13 cellular contexts compared by ENCODE assay signal in the genomic region with DNA sequence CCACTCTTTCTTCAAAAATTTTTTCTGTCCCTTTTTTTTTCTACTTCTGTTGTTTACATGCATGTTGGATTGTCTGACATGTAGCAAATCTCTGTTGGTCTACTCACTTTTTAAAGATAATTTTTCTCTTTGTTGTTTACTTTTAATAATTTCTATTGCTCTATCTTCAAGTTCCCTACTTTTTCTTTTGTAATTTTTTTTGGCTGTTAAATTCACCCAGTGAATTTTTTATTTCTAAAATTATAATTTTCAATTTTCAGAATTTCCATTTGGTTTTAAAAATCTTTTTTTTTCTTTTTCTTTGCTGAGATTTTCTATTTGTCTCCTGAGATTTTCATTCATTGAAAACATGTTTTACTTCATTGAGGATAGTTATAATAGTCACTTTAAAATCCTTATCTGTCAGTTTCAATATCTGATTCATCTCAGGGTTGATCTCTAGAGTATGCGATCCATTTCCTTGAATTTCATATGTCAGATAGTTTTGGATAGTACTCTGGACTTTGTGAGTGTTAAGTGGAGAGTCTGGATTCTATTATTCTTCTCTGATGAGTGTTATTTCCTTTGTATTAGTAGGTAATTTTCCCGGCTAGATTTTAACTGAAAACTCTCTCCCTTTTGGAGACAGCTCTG. TPM values are rescaled to one million over a fixed set of nuclear protein-coding genes. Genes with fewer than 3 reads are reported as not detected.
DNase-seq lines count a peak whose midpoint lies in the region; ATAC-seq and TF ChIP-seq lines count a peak whose summit lies in the region.
"Had no signal": no experiment of that assay in that cellular context is flagged by ENCODE, and none has a peak within 500 bp of the region (broad histone marks: within the 10 kb centered on the region; RNA-seq: fewer than 3 reads in every experiment).

No MANE protein-coding gene starts in this region.

- no peak overlapping the region for H3K27ac ChIP-seq in CD4-positive, alpha-beta memory T cell (ENCODE audit: low read depth, low read length)
- H3K27ac ChIP-seq in GM23338 (ENCODE audit: low read depth) = no peak overlapping the region
- H3K27ac ChIP-seq in naive thymus-derived CD4-positive, alpha-beta T cell (ENCODE audit: low read depth, low read length) = no peak overlapping the region
- H3K27ac ChIP-seq: HL-60 had no signal

- CTCF ChIA-PET in CD4-positive, alpha-beta memory T cell (lab: Charles Lee; ENCODE audit: partially characterized antibody) = interaction anchor here (1.3 to 2.9 kb wide), 6 partner anchors 13 to 394 kb away, joined by 3 to 53 read pairs (median 8); no protein-coding TSS in a partner anchor
- CTCF ChIA-PET in naive thymus-derived CD4-positive, alpha-beta T cell (lab: Charles Lee) = interaction anchor here (0.6 to 1.1 kb wide), 2 partner anchors 93 to 744 kb away, joined by 3 read pairs; no protein-coding TSS in a partner anchor

- peak overlapping the region in 3 of 7 donors; percentile 1 to 89 (median 59) for H3K27ac Mint-ChIP-seq in CD4-positive, alpha-beta memory T cell
- peak overlapping the region; percentile 100; the same call in 1 of the 2 replicates for H3K27ac Mint-ChIP-seq in GM23338
- peak overlapping the region; percentile 100 for H3K27ac Mint-ChIP-seq in activated naive CD8-positive, alpha-beta T cell
- H3K27ac Mint-ChIP-seq in naive thymus-derived CD4-positive, alpha-beta T cell = peak overlapping the region in 6 of 9 donors; percentile 49 to 99 (median 74)

- H3K4me3 Mint-ChIP-seq in CD4-positive, alpha-beta memory T cell = peak overlapping the region in 7 of 8 donors; percentile 12 to 99 (median 43)
- H3K4me3 Mint-ChIP-seq in GM23338 = peak overlapping the region; percentile 92; the same call in 2 of the 3 replicates
- peak overlapping the region; percentile 99 for H3K4me3 Mint-ChIP-seq in activated naive CD8-positive, alpha-beta T cell
- peak overlapping the region in 9 of 10 donors; percentile 7 to 99 (median 80) for H3K4me3 Mint-ChIP-seq in naive thymus-derived CD4-positive, alpha-beta T cell

- peak overlapping the region; percentile 83 for H3K4me2 ChIP-seq in GM23338

- H3K9me3 ChIP-seq in CD4-positive, alpha-beta memory T cell (ENCODE audit: control insufficient read depth in 1 of 2, low read length in 2 of 2) = no peaks in the 10 kb centered on the region
- H3K9me3 ChIP-seq in naive thymus-derived CD4-positive, alpha-beta T cell (ENCODE audit: control insufficient read depth in 2 of 3, low read length in 3 of 3) = no peaks in the 10 kb centered on the region
- H3K9me3 ChIP-seq: HAP-1, sigmoid colon had no signal

- H3K27me3 ChIP-seq in CD4-positive, alpha-beta memory T cell (ENCODE audit: insufficient read depth, low read length) = no peaks in the 10 kb centered on the region
- no peaks in the 10 kb centered on the region for H3K27me3 ChIP-seq in GM23338 (ENCODE audit: insufficient read depth)
- peaks cover 0 to 3% of the 10 kb centered on the region in 2 donors for H3K27me3 ChIP-seq in naive thymus-derived CD4-positive, alpha-beta T cell (ENCODE audit: control insufficient read depth in 2 of 2, insufficient read depth in 2 of 2, low read length in 2 of 2)
- H3K27me3 ChIP-seq: sigmoid colon had no signal

- H3K27me3 Mint-ChIP-seq in CD4-positive, alpha-beta memory T cell = peaks cover 0 to 5% of the 10 kb centered on the region in 2 donors
- peaks cover 5% of the 10 kb centered on the region for H3K27me3 Mint-ChIP-seq in GM23338 (ENCODE audit: insufficient read depth, low read depth, poor library complexity)
- peaks cover 9% of the 10 kb centered on the region for H3K27me3 Mint-ChIP-seq in activated naive CD8-positive, alpha-beta T cell
- peaks cover 13 to 41% (median 20%) of the 10 kb centered on the region in 5 donors for H3K27me3 Mint-ChIP-seq in naive thymus-derived CD4-positive, alpha-beta T cell

- H4K20me1 ChIP-seq in GM23338 (replicated peaks; ENCODE audit: insufficient read depth) = no peaks in the 10 kb centered on the region

- H3K9me2 ChIP-seq in GM23338 (ENCODE audit: insufficient read depth) = no peaks in the 10 kb centered on the region

- POLR2A ChIA-PET in CD4-positive, alpha-beta memory T cell (lab: Charles Lee; ENCODE audit: partially characterized antibody) = interaction anchor here (1.7 to 3.9 kb wide), 5 partner anchors 8 to 416 kb away, joined by 5 to 53 read pairs (median 11); a partner anchor contains a TSS
- POLR2A ChIA-PET in naive thymus-derived CD4-positive, alpha-beta T cell (lab: Charles Lee) = interaction anchor here (0.7 kb wide), 1 partner anchor 454 kb away, joined by 4 read pairs; no protein-coding TSS in a partner anchor

- ATAC-seq in GM23338 (no peak), HG02885 (IDR thresholded peaks at IDR 0.05; ENCODE audit: poor library complexity, unreplicated experiment) (no peak)
- ATAC-seq in naive thymus-derived CD4-positive, alpha-beta T cell = no peak

- DNase-seq in CD4-positive, alpha-beta memory T cell = no peak
- DNase-seq in GM23338 (ENCODE audit: low spot score) (no peak), SHP77 treated with DMSO at 0.1 percent for 48 hours (lab: John Stamatoyannopoulos, UW) (no peak), HT-29 (ENCODE audit: low spot score) (no peak)
- DNase-seq in naive thymus-derived CD4-positive, alpha-beta T cell = no peak
- DNase-seq: COR-L47, NCI-H2081 treated with DMSO at 0.1 percent for 48 hours, Right ventricle myocardium superior, sigmoid colon had no signal

- H3K4me3 ChIP-seq in CD4-positive, alpha-beta memory T cell (ENCODE audit: low read length in 2 of 2) = no peak overlapping the region
- no peak overlapping the region for H3K4me3 ChIP-seq in GM23338
- H3K4me3 ChIP-seq in naive thymus-derived CD4-positive, alpha-beta T cell (ENCODE audit: low read length) = no peak overlapping the region
- H3K4me3 ChIP-seq: HAP-1 had no signal

- intact Hi-C loops in CD4-positive, alpha-beta memory T cell (cut with micrococcal nuclease) = loop anchor here (2.0 kb wide), 3 partner anchors 13 to 577 kb away; a partner anchor contains a TSS
- intact Hi-C loops in naive thymus-derived CD4-positive, alpha-beta T cell (cut with micrococcal nuclease) = loop anchor here (2.0 to 10.0 kb wide), 11 partner anchors 133 to 1265 kb away; a partner anchor contains a TSS

- H3K36me3 ChIP-seq in CD4-positive, alpha-beta memory T cell (ENCODE audit: insufficient read depth, low read length) = peaks cover 4% of the 10 kb centered on the region
- no peaks in the 10 kb centered on the region for H3K36me3 ChIP-seq in GM23338 (ENCODE audit: insufficient read depth)
- peaks cover 0 to 9% (median 0%) of the 10 kb centered on the region in 3 experiments for H3K36me3 ChIP-seq in naive thymus-derived CD4-positive, alpha-beta T cell (ENCODE audit: control insufficient read depth in 2 of 3, insufficient read depth in 3 of 3, low read length in 3 of 3)

- H3K36me3 Mint-ChIP-seq in CD4-positive, alpha-beta memory T cell = peaks cover 2 to 14% of the 10 kb centered on the region in 2 donors
- H3K36me3 Mint-ChIP-seq in GM23338 (ENCODE audit: low read depth) = peaks cover 15% of the 10 kb centered on the region
- H3K36me3 Mint-ChIP-seq in activated naive CD8-positive, alpha-beta T cell = peaks cover 7% of the 10 kb centered on the region
- peaks cover 0 to 12% (median 2%) of the 10 kb centered on the region in 5 donors for H3K36me3 Mint-ChIP-seq in naive thymus-derived CD4-positive, alpha-beta T cell

- H3K79me2 ChIP-seq in GM23338 (replicated peaks; ENCODE audit: insufficient read depth) = peaks cover 12% of the 10 kb centered on the region; the same call in 1 of the 2 replicates

- TF ChIP-seq CTCF in GM23338 (conservative IDR thresholded peaks at IDR 0.05; ENCODE audit: low read depth in 2 of 2) = no peak

- no peak overlapping the region for H2AFZ ChIP-seq in GM23338

- peaks cover 32% of the 10 kb centered on the region for H3K4me1 ChIP-seq in CD4-positive, alpha-beta memory T cell (ENCODE audit: insufficient read depth, low read length)
- H3K4me1 ChIP-seq in GM23338 (ENCODE audit: insufficient read depth) = peaks cover 52% of the 10 kb centered on the region
- H3K4me1 ChIP-seq in naive thymus-derived CD4-positive, alpha-beta T cell (ENCODE audit: control insufficient read depth in 2 of 2, insufficient read depth in 2 of 2, low read length in 2 of 2) = peaks cover 19 to 23% of the 10 kb centered on the region in 2 donors

- no peaks in the 10 kb centered on the region for H3F3A ChIP-seq in GM23338 (replicated peaks; ENCODE audit: low read depth)

- H3K9me3 Mint-ChIP-seq in CD4-positive, alpha-beta memory T cell = no peaks in the 10 kb centered on the region
- peaks cover under 1% of the 10 kb centered on the region; the same call in 1 of the 3 replicates for H3K9me3 Mint-ChIP-seq in GM23338
- H3K9me3 Mint-ChIP-seq in activated naive CD8-positive, alpha-beta T cell (ENCODE audit: low read depth) = no peaks in the 10 kb centered on the region
- H3K9me3 Mint-ChIP-seq in naive thymus-derived CD4-positive, alpha-beta T cell = peaks cover 0 to 2% (median 0%) of the 10 kb centered on the region in 11 donors

- peaks cover 24 to 43% (median 31%) of the 10 kb centered on the region in 4 donors for H3K4me1 Mint-ChIP-seq in CD4-positive, alpha-beta memory T cell
- H3K4me1 Mint-ChIP-seq in GM23338 = peaks cover 61% of the 10 kb centered on the region
- peaks cover 40% of the 10 kb centered on the region for H3K4me1 Mint-ChIP-seq in activated naive CD8-positive, alpha-beta T cell (ENCODE audit: low read depth)
- peaks cover 18 to 46% (median 39%) of the 10 kb centered on the region in 7 donors for H3K4me1 Mint-ChIP-seq in naive thymus-derived CD4-positive, alpha-beta T cell

RNA-seq across cellular contexts. Expression of a gene that starts 1.6 kb away (rescaled TPM):
- total RNA-seq in CD4-positive, alpha-beta memory T cell = 10 to 100 TPM; 34.0 to 42.2 TPM
- polyA plus RNA-seq in CD4-positive, alpha-beta memory T cell = 10 to 100 TPM; 53.3 to 74.7 TPM
- total RNA-seq in GM23338 (2014; rRNA removed; shearing (Covaris generic)) = 55.8 and 61.0 TPM in 2 replicates
- 51.6 and 55.8 TPM in 2 replicates for polyA plus RNA-seq in GM23338 (2016; fragmentation: Nextera tagmentation; extraction: Ambion mirVana)
- 10 to 100 TPM; 12.7 to 48.9 (median 31.1) TPM for total RNA-seq in naive thymus-derived CD4-positive, alpha-beta T cell
- 10 to 100 TPM; 31.6 to 52.4 TPM for polyA plus RNA-seq in naive thymus-derived CD4-positive, alpha-beta T cell
- total RNA-seq in HT-29 (2014; rRNA removed; shearing (Covaris generic)) = 32.3 and 33.4 TPM in 2 replicates

RNA-seq across cellular contexts. Expression of a gene that starts 12.4 kb away (rescaled TPM):
- total RNA-seq in CD4-positive, alpha-beta memory T cell = 1 to 10 TPM in 1 of 2 experiments, under 1 TPM in 1; 0.84 to 1.2 TPM
- polyA plus RNA-seq in CD4-positive, alpha-beta memory T cell = under 1 TPM; 0.09 to 0.15 TPM
- total RNA-seq in GM23338 (2014; rRNA removed; shearing (Covaris generic)) = 4.3 and 7.1 TPM in 2 replicates
- 1.5 and 1.6 TPM in 2 replicates for polyA plus RNA-seq in GM23338 (2016; fragmentation: Nextera tagmentation; extraction: Ambion mirVana)
- 1 to 10 TPM in 2 of 5 experiments, under 1 TPM in 3; 0.19 to 2.4 (median 0.30) TPM for total RNA-seq in naive thymus-derived CD4-positive, alpha-beta T cell
- polyA plus RNA-seq in naive thymus-derived CD4-positive, alpha-beta T cell = under 1 TPM in 1 of 2 donors, not detected in 1; 0.17 TPM
- not detected in 2 replicates for total RNA-seq in HT-29 (2014; rRNA removed; shearing (Covaris generic))

Comparison
In these comparisons a context has a peak if more than half of its experiments do, and no peak if none do; other contexts are left out.
1. H3K4me3 Mint-ChIP-seq: peak in every context shown above with its lines; median percentile 99 in activated naive CD8-positive, alpha-beta T cell; 92 in GM23338; 80 in naive thymus-derived CD4-positive, alpha-beta T cell; 43 in CD4-positive, alpha-beta memory T cell.